In genomic region chr18:53944721-53945120, GRCh38 we compare ENCODE assay signal across 19 cellular contexts.
DNase-seq lines count a peak whose midpoint lies in the region; ATAC-seq, FAIRE-seq and TF ChIP-seq lines count a peak whose summit lies in the region.
"Had no signal": no experiment of that assay in that cellular context is flagged by ENCODE, and none has a peak within 500 bp of the region (broad histone marks: within the 10 kb centered on the region; RNA-seq: fewer than 3 reads in every experiment).

No MANE protein-coding gene starts in this region.

- H3K36me3 ChIP-seq in GM12878 (ENCODE audit: control insufficient read depth in 2 of 2, insufficient read depth in 2 of 2, low read length in 1 of 2): no peaks in the 10 kb centered on the region
- H3K36me3 ChIP-seq in neuronal stem cell (replicated peaks in 1 of 2; ENCODE audit: control insufficient read depth in 2 of 2, insufficient read depth in 2 of 2, low read length in 2 of 2): no peaks in the 10 kb centered on the region
- H3K36me3 ChIP-seq: right atrium auricular region had no signal

- TF ChIP-seq POLR2A in GM12878 (IDR thresholded peaks at IDR 0.05; ENCODE audit: low read depth, low read length): no peak

- 29% methylated on average over 4 of the region's 4 CpGs for WGBS in GM12878 (ENCODE audit: insufficient coverage, insufficient replicate concordance, low lambda C conversion rate, missing lambda C conversion rate)
- WGBS in neuronal stem cell (ENCODE audit: extremely low coverage in 2 of 2, insufficient read length in 2 of 2, insufficient replicate concordance in 1 of 2), 2 donors: no CpG with 5 or more reads among the region's 4 CpGs

- no peak overlapping the region for H3K23ac ChIP-seq in neuronal stem cell (ENCODE audit: low read depth, low read length, poor library complexity)

- TF ChIP-seq EP300 in GM12878 (IDR thresholded peaks at IDR 0.05; ENCODE audit: borderline replicate concordance in 1 of 2, control insufficient read depth in 1 of 2, low read depth in 2 of 2, low read length in 2 of 2): no peak

- no peak overlapping the region for H3K27ac Mint-ChIP-seq in activated T-cell treated with anti-CD3 and anti-CD28 coated beads, Interleukin-2, amount 50 U/mL, for 24 hours
- H3K27ac Mint-ChIP-seq: stimulated activated naive CD8-positive, alpha-beta T cell treated with anti-CD3 and anti-CD28 coated beads, Interleukin-15, Interleukin-2, amounts not matched to agents 100 ng/mL and 50 ng/mL, for 24 hours had no signal

- ATAC-seq in GM12878: no peak
- no peak for ATAC-seq in HG03280 (IDR thresholded peaks at IDR 0.05; ENCODE audit: unreplicated experiment)
- ATAC-seq: body of pancreas, HCT116, Right ventricle myocardium inferior had no signal

- no peak overlapping the region for H2BK120ac ChIP-seq in neuronal stem cell (ENCODE audit: low read depth, low read length)

- H3K9me3 ChIP-seq in GM12878 (replicated peaks; ENCODE audit: control insufficient read depth, insufficient read depth, low read length) (no peaks in the 10 kb centered on the region; the same call in 2 of the 3 replicates), neuronal stem cell (replicated peaks in 1 of 2; ENCODE audit: control insufficient read depth in 2 of 2, insufficient read depth in 1 of 2, low read depth in 1 of 2, low read length in 2 of 2) (peaks cover 16 to 24% of the 10 kb centered on the region in 2 donors)
- H3K9me3 ChIP-seq: right atrium auricular region had no signal

- H2AFZ ChIP-seq in GM12878 (ENCODE audit: control insufficient read depth, low read depth, low read length): no peak overlapping the region
- H2AFZ ChIP-seq in neuronal stem cell (ENCODE audit: low read length): no peak overlapping the region

- SMC1A ChIA-PET in GM12878 (lab: Charles Lee; ENCODE audit: uncharacterized antibody, unreplicated experiment): interaction anchor here (1.2 kb wide), 1 partner anchor 12 kb away, joined by 3 read pairs; no protein-coding TSS in a partner anchor

- no peak for TF ChIP-seq CTCF in GM12878 (IDR thresholded peaks at IDR 0.05 in 2 of 3, conservative IDR thresholded peaks at IDR 0.05 in 1 of 3; ENCODE audit: control insufficient read depth in 2 of 3, extremely low read depth in 1 of 3, insufficient read depth in 1 of 3, low read depth in 3 of 3, low read length in 3 of 3)

- peaks cover 2% of the 10 kb centered on the region for H3K27me3 Mint-ChIP-seq in activated T-cell treated with anti-CD3 and anti-CD28 coated beads, Interleukin-2, amount 50 U/mL, for 24 hours
- H3K27me3 Mint-ChIP-seq: stimulated activated naive CD8-positive, alpha-beta T cell treated with anti-CD3 and anti-CD28 coated beads, Interleukin-15, Interleukin-2, amounts not matched to agents 100 ng/mL and 50 ng/mL, for 24 hours had no signal

- no peaks in the 10 kb centered on the region for H3K4me1 ChIP-seq in GM12878 (ENCODE audit: control insufficient read depth, insufficient read depth, low read length)
- no peaks in the 10 kb centered on the region for H3K4me1 ChIP-seq in neuronal stem cell (ENCODE audit: control insufficient read depth in 2 of 2, insufficient read depth in 1 of 2, low read depth in 1 of 2, low read length in 2 of 2)
- H3K4me1 ChIP-seq: body of pancreas, right atrium auricular region had no signal

- no peak overlapping the region for H3K4me2 ChIP-seq in GM12878 (ENCODE audit: control insufficient read depth, insufficient read depth)
- H3K4me2 ChIP-seq in neuronal stem cell (ENCODE audit: insufficient read depth, low read length, poor library complexity, severe bottlenecking): no peak overlapping the region

- H3K4me1 Mint-ChIP-seq in activated T-cell treated with anti-CD3 and anti-CD28 coated beads, Interleukin-2, amount 50 U/mL, for 24 hours (ENCODE audit: low read depth): no peaks in the 10 kb centered on the region

- no peaks in the 10 kb centered on the region for H4K20me1 ChIP-seq in GM12878 (ENCODE audit: control insufficient read depth, insufficient read depth)

- H3K79me2 ChIP-seq in GM12878 (ENCODE audit: control insufficient read depth, insufficient read depth, low read length): no peaks in the 10 kb centered on the region

- CTCF ChIA-PET in GM12878 (lab: Yijun Ruan, JAX): no interaction called here

- H3K9ac ChIP-seq in GM12878 (ENCODE audit: control insufficient read depth, insufficient read depth, low read length) (no peak overlapping the region), neuronal stem cell (ENCODE audit: low read depth, low read length, poor library complexity) (no peak overlapping the region)

- no peak overlapping the region for H3K4me3 Mint-ChIP-seq in activated T-cell treated with anti-CD3 and anti-CD28 coated beads, Interleukin-2, amount 50 U/mL, for 24 hours
- H3K4me3 Mint-ChIP-seq: stimulated activated naive CD8-positive, alpha-beta T cell treated with anti-CD3 and anti-CD28 coated beads, Interleukin-15, Interleukin-2, amounts not matched to agents 100 ng/mL and 50 ng/mL, for 24 hours had no signal

- peak; percentile 8 for DNase-seq in activated CD4-positive, alpha-beta T cell treated with anti-CD3 and anti-CD28 coated beads for 48 hours
- no peak for DNase-seq in activated CD4-positive, alpha-beta T cell treated with anti-CD3 and anti-CD28 coated beads for 1 hour
- DNase-seq in KBM-7: peak; percentile 16
- no peak for DNase-seq in GM12878 (ENCODE audit: low read depth, low spot score)
- peak; percentile 49 for DNase-seq in neuronal stem cell (ENCODE audit: low spot score)
- DNase-seq in activated T-cell treated with anti-CD3 and anti-CD28 coated beads, Interleukin-2, amount 50 U/mL, for 24 hours: no peak
- no peak for DNase-seq in NOMO-1 treated with DMSO at 0.1 percent for 48 hours (lab: John Stamatoyannopoulos, UW; ENCODE audit: unreplicated experiment)
- DNase-seq: activated CD8-positive, alpha-beta memory T cell treated with anti-CD3 and anti-CD28 coated beads, Interleukin-2, amount 50 U/mL, for 4 hours; body of pancreas; islet precursor cell; NCI-H2107 had no signal

- no peak overlapping the region for H4K91ac ChIP-seq in neuronal stem cell (ENCODE audit: low read depth, low read length, poor library complexity)

- no peak overlapping the region for H4K8ac ChIP-seq in neuronal stem cell (ENCODE audit: low read depth, low read length)

- no peak overlapping the region for H3K18ac ChIP-seq in neuronal stem cell (ENCODE audit: low read length)

- no peak overlapping the region for H3K14ac ChIP-seq in neuronal stem cell (ENCODE audit: low read length)

- H3K4me3 ChIP-seq in GM12878 (no peak overlapping the region), neuronal stem cell (ENCODE audit: low read length in 2 of 2) (peak overlapping the region in 1 of 2 donors; percentile 63)
- H3K4me3 ChIP-seq: body of pancreas, coronary artery, right atrium auricular region had no signal

- peaks cover 7% of the 10 kb centered on the region for H3K9me3 Mint-ChIP-seq in activated T-cell treated with anti-CD3 and anti-CD28 coated beads, Interleukin-2, amount 50 U/mL, for 24 hours

- FAIRE-seq in GM12878 (lab: Jason Lieb, UNC): no peak
- FAIRE-seq: HTR-8/SVneo had no signal

- in situ Hi-C loops in KBM-7 (cut with MboI; ENCODE audit: low pct_unique_long_range_greater_than_20kb, low sequenced_read_pairs): no loop called here
- in situ Hi-C loops in GM12878 (cut with MboI): no loop called here

- BruUV-seq in GM12878 (replicated peaks; lab: Mats Ljungman, UMichigan): no TSS peak

- POLR2A ChIA-PET in GM12878 (lab: Charles Lee): no interaction called here

- H3K27me3 ChIP-seq in GM12878 (replicated peaks in 1 of 2; ENCODE audit: control insufficient read depth in 2 of 2, insufficient read depth in 2 of 2, low read length in 1 of 2): no peaks in the 10 kb centered on the region
- H3K27me3 ChIP-seq in neuronal stem cell (ENCODE audit: control insufficient read depth in 3 of 3, insufficient read depth in 3 of 3, low read depth in 1 of 3, low read length in 3 of 3): no peaks in the 10 kb centered on the region
- H3K27me3 ChIP-seq: body of pancreas, right atrium auricular region had no signal

- H2BK5ac ChIP-seq in neuronal stem cell (ENCODE audit: low read length): no peak overlapping the region

- RAD21 ChIA-PET in GM12878 (lab: Charles Lee; ENCODE audit: unreplicated experiment): no interaction called here

- no peaks in the 10 kb centered on the region for H3K79me1 ChIP-seq in neuronal stem cell (ENCODE audit: low read depth, low read length)

- no peak overlapping the region for H3K4ac ChIP-seq in neuronal stem cell (ENCODE audit: low read length)

- H3K27ac ChIP-seq in GM12878 (ENCODE audit: control insufficient read depth, insufficient read depth) (no peak overlapping the region), neuronal stem cell (replicated peaks; ENCODE audit: low read length) (no peak overlapping the region)
- H3K27ac ChIP-seq: body of pancreas, coronary artery, epithelial cell of prostate, right atrium auricular region had no signal

- TF ChIP-seq RAD21 in GM12878 (IDR thresholded peaks at IDR 0.05; ENCODE audit: insufficient read depth, low read depth, low read length): no peak

- intact Hi-C loops in GM12878 (cut with micrococcal nuclease; ENCODE audit: unreplicated experiment): no loop called here

- H2BK15ac ChIP-seq in neuronal stem cell (ENCODE audit: low read length): no peak overlapping the region

- no peak overlapping the region for H2BK12ac ChIP-seq in neuronal stem cell (ENCODE audit: low read length)

- no peaks in the 10 kb centered on the region for H3K36me3 Mint-ChIP-seq in activated T-cell treated with anti-CD3 and anti-CD28 coated beads, Interleukin-2, amount 50 U/mL, for 24 hours (ENCODE audit: low read depth)

- no peak overlapping the region for H2AK5ac ChIP-seq in neuronal stem cell (ENCODE audit: low read depth, low read length)

TF ChIP-seq in GM12878, 131 proteins besides CTCF, POLR2A, EP300 and RAD21 (continues in another document):
- TF ChIP-seq CBX5 (IDR thresholded peaks at IDR 0.05; ENCODE audit: low read depth): 0 out of 2 replicates have a peak, but pooled peaks have one; percentile 66
- TF ChIP-seq BCL11A (IDR thresholded peaks at IDR 0.05; ENCODE audit: low read depth, low read length): no peak

Comparison
In these comparisons a context has a peak if more than half of its experiments do, and no peak if none do; other contexts are left out.
1. DNase-seq: peak in activated CD4-positive, alpha-beta T cell treated with anti-CD3 and anti-CD28 coated beads for 48 hours (single experiment), KBM-7 (single experiment) and neuronal stem cell (single experiment); none in activated CD4-positive, alpha-beta T cell treated with anti-CD3 and anti-CD28 coated beads for 1 hour (single experiment), GM12878 (single experiment), activated T-cell treated with anti-CD3 and anti-CD28 coated beads, Interleukin-2, amount 50 U/mL, for 24 hours (single experiment) and NOMO-1 treated with DMSO at 0.1 percent for 48 hours (single experiment).